Comparison of ENCODE assay signal across 22 cellular contexts in the genomic region with DNA sequence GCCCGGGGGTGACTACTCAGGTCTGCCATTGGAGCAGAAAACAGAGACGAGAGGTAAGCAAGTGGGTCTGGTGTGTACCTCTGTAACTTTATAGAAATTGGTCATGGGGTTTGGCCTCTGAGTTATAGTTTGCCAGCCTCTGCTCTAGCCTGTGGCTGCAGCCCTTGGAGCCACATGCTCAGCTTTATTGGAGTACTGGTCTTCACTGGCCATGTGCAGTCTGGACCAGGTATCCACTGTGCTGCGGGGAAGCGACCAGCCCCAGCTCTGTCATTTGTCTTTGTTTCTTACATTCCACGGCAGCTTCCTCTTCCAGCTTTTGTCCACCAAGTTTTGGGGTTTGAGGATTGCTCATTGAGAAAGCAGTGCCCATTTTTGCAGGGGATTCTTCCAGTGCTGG.
A peak's percentile ranks its signal among the peaks of the same experiment; 100 is the strongest.
DNase-seq lines count a peak whose midpoint lies in the region; ATAC-seq and TF ChIP-seq lines count a peak whose summit lies in the region.
"Had no signal": no experiment of that assay in that cellular context is flagged by ENCODE, and none has a peak within 500 bp of the region (broad histone marks: within the 10 kb centered on the region; RNA-seq: fewer than 3 reads in every experiment).

No MANE protein-coding gene starts in this region.

- H3K27me3 ChIP-seq in colonic mucosa: no peaks in the 10 kb centered on the region
- no peaks in the 10 kb centered on the region for H3K27me3 ChIP-seq in sigmoid colon

- no peaks in the 10 kb centered on the region for H3K4me1 ChIP-seq in colonic mucosa
- no peaks in the 10 kb centered on the region for H3K4me1 ChIP-seq in sigmoid colon
- H3K4me1 ChIP-seq: A549 had no signal

- no peaks in the 10 kb centered on the region for H3K9me3 ChIP-seq in colonic mucosa
- H3K9me3 ChIP-seq in sigmoid colon: no peaks in the 10 kb centered on the region
- H3K9me3 ChIP-seq: A549 had no signal

- TF ChIP-seq EP300 in sigmoid colon (IDR thresholded peaks at IDR 0.05): no peak

- H3K27ac ChIP-seq in colonic mucosa (no peak overlapping the region), sigmoid colon (no peak overlapping the region)
- H3K27ac ChIP-seq: 22Rv1, A549, C4-2B had no signal

- POLR2A ChIA-PET in activated CD4-positive, alpha-beta memory T cell treated with anti-CD3 and anti-CD28 coated beads, Interleukin-2, amount 10 ng/mL, durations not matched to agents 7 days and 5 days (lab: Charles Lee): no interaction called here
- POLR2A ChIA-PET in activated CD4-positive, alpha-beta memory T cell treated with anti-CD3 and anti-CD28 coated beads for 36 hours (lab: Charles Lee): no interaction called here

- no peak overlapping the region for H3K4me3 Mint-ChIP-seq in activated CD4-positive, alpha-beta memory T cell treated with anti-CD3 and anti-CD28 coated beads, Interleukin-2, amount 10 ng/mL, durations not matched to agents 7 days and 5 days
- H3K4me3 Mint-ChIP-seq in activated CD4-positive, alpha-beta memory T cell treated with anti-CD3 and anti-CD28 coated beads for 36 hours: no peak overlapping the region
- no peak overlapping the region for H3K4me3 Mint-ChIP-seq in osteocyte (ENCODE audit: unreplicated experiment)
- H3K4me3 Mint-ChIP-seq: CD4-positive, alpha-beta memory T cell; HFFc6 had no signal

- no peak for TF ChIP-seq POLR2A in sigmoid colon (IDR thresholded peaks at IDR 0.05)

- H3K36me3 ChIP-seq in colonic mucosa (no peaks in the 10 kb centered on the region), sigmoid colon (no peaks in the 10 kb centered on the region)

- H3K4me1 Mint-ChIP-seq in activated CD4-positive, alpha-beta memory T cell treated with anti-CD3 and anti-CD28 coated beads, Interleukin-2, amount 10 ng/mL, durations not matched to agents 7 days and 5 days: no peaks in the 10 kb centered on the region
- H3K4me1 Mint-ChIP-seq in activated CD4-positive, alpha-beta memory T cell treated with anti-CD3 and anti-CD28 coated beads for 36 hours (ENCODE audit: low read depth): no peaks in the 10 kb centered on the region
- no peaks in the 10 kb centered on the region for H3K4me1 Mint-ChIP-seq in osteocyte (ENCODE audit: unreplicated experiment)

- no peaks in the 10 kb centered on the region for H3K27me3 Mint-ChIP-seq in activated CD4-positive, alpha-beta memory T cell treated with anti-CD3 and anti-CD28 coated beads, Interleukin-2, amount 10 ng/mL, durations not matched to agents 7 days and 5 days
- no peaks in the 10 kb centered on the region for H3K27me3 Mint-ChIP-seq in activated CD4-positive, alpha-beta memory T cell treated with anti-CD3 and anti-CD28 coated beads for 36 hours
- H3K27me3 Mint-ChIP-seq in osteocyte (ENCODE audit: unreplicated experiment): peaks cover 3% of the 10 kb centered on the region

- CTCF ChIA-PET in activated CD4-positive, alpha-beta memory T cell treated with anti-CD3 and anti-CD28 coated beads, Interleukin-2, amount 10 ng/mL, durations not matched to agents 7 days and 5 days (lab: Charles Lee): no interaction called here
- CTCF ChIA-PET in activated CD4-positive, alpha-beta memory T cell treated with anti-CD3 and anti-CD28 coated beads for 36 hours (lab: Charles Lee): no interaction called here

- TF ChIP-seq CTCF in colonic mucosa (IDR thresholded peaks at IDR 0.05) (no peak), osteocyte (IDR thresholded peaks at IDR 0.05) (no peak), sigmoid colon (IDR thresholded peaks at IDR 0.05) (no peak)

- no peak overlapping the region for H3K9ac ChIP-seq in colonic mucosa (ENCODE audit: low read depth in 2 of 2, low read length in 2 of 2)

- 69 to 78% methylated on average over 5 of the region's 5 CpGs for WGBS in sigmoid colon, 2 donors

- intact Hi-C loops in activated CD4-positive, alpha-beta memory T cell treated with anti-CD3 and anti-CD28 coated beads for 36 hours (cut with micrococcal nuclease): no loop called here
- intact Hi-C loops in colonic mucosa (cut with DNase I) (no loop called here), sigmoid colon (cut with DNase I) (no loop called here)

- peaks cover 10% of the 10 kb centered on the region for H3K9me3 Mint-ChIP-seq in activated CD4-positive, alpha-beta memory T cell treated with anti-CD3 and anti-CD28 coated beads, Interleukin-2, amount 10 ng/mL, durations not matched to agents 7 days and 5 days
- no peaks in the 10 kb centered on the region for H3K9me3 Mint-ChIP-seq in activated CD4-positive, alpha-beta memory T cell treated with anti-CD3 and anti-CD28 coated beads for 36 hours
- H3K9me3 Mint-ChIP-seq in osteocyte (ENCODE audit: unreplicated experiment): peaks cover 5% of the 10 kb centered on the region
- H3K9me3 Mint-ChIP-seq: CD4-positive, alpha-beta memory T cell had no signal

- H3K27ac Mint-ChIP-seq in activated CD4-positive, alpha-beta memory T cell treated with anti-CD3 and anti-CD28 coated beads, Interleukin-2, amount 10 ng/mL, durations not matched to agents 7 days and 5 days: no peak overlapping the region
- no peak overlapping the region for H3K27ac Mint-ChIP-seq in activated CD4-positive, alpha-beta memory T cell treated with anti-CD3 and anti-CD28 coated beads for 36 hours
- H3K27ac Mint-ChIP-seq in osteocyte (ENCODE audit: unreplicated experiment): no peak overlapping the region
- H3K27ac Mint-ChIP-seq: CD4-positive, alpha-beta memory T cell; HFFc6 had no signal

- no peaks in the 10 kb centered on the region for H3K36me3 Mint-ChIP-seq in activated CD4-positive, alpha-beta memory T cell treated with anti-CD3 and anti-CD28 coated beads, Interleukin-2, amount 10 ng/mL, durations not matched to agents 7 days and 5 days (ENCODE audit: low read depth)
- H3K36me3 Mint-ChIP-seq in activated CD4-positive, alpha-beta memory T cell treated with anti-CD3 and anti-CD28 coated beads for 36 hours: no peaks in the 10 kb centered on the region
- no peaks in the 10 kb centered on the region for H3K36me3 Mint-ChIP-seq in osteocyte (ENCODE audit: unreplicated experiment)
- H3K36me3 Mint-ChIP-seq: CD4-positive, alpha-beta memory T cell had no signal

- DNase-seq in activated CD4-positive, alpha-beta memory T cell treated with anti-CD3 and anti-CD28 coated beads, Interleukin-2, amount 10 ng/mL, durations not matched to agents 7 days and 5 days: peak; percentile 10
- no peak for DNase-seq in activated CD4-positive, alpha-beta memory T cell treated with anti-CD3 and anti-CD28 coated beads for 36 hours
- peak; percentile 3 for DNase-seq in colonic mucosa
- peak; percentile 57 for DNase-seq in osteocyte (ENCODE audit: extremely low spot score, unreplicated experiment)
- peak; percentile 12 for DNase-seq in sigmoid colon
- no peak for DNase-seq in stimulated activated CD4-positive, alpha-beta T cell treated with anti-CD3 and anti-CD28 coated beads, Interleukin-4, amount 100 ng/mL, for 1 hour
- DNase-seq: AML-193; CD4-positive, alpha-beta memory T cell; DMS53; DND-41; EL; GOT3; H7; HFFc6; IMR-90 had no signal

- ATAC-seq in GM19328 (IDR thresholded peaks at IDR 0.05; ENCODE audit: unreplicated experiment): no peak
- ATAC-seq in GM18858 (IDR thresholded peaks at IDR 0.05; ENCODE audit: unreplicated experiment): no peak
- ATAC-seq: A549, GM12878, HCT116 had no signal

- H3K4me3 ChIP-seq in colonic mucosa (no peak overlapping the region), sigmoid colon (no peak overlapping the region)
- H3K4me3 ChIP-seq: A549, GM12878 had no signal

Comparison
In these comparisons a context has a peak if more than half of its experiments do, and no peak if none do; other contexts are left out.
1. DNase-seq: peak in activated CD4-positive, alpha-beta memory T cell treated with anti-CD3 and anti-CD28 coated beads, Interleukin-2, amount 10 ng/mL, durations not matched to agents 7 days and 5 days (single experiment), colonic mucosa (single experiment), osteocyte (single experiment) and sigmoid colon (single experiment); none in activated CD4-positive, alpha-beta memory T cell treated with anti-CD3 and anti-CD28 coated beads for 36 hours (single experiment) and stimulated activated CD4-positive, alpha-beta T cell treated with anti-CD3 and anti-CD28 coated beads, Interleukin-4, amount 100 ng/mL, for 1 hour (single experiment).